Comparison of ENCODE assay signal across 1 cellular context in genomic region chr22:17929909-17930308, GRCh38.
TF ChIP-seq lines count a peak whose summit lies in the region.

No MANE protein-coding gene starts in this region.

TF ChIP-seq in HepG2, 621 proteins besides CTCF, POLR2A, EP300 and RAD21 (continued from another document):
- 0 out of 2 replicates have a peak, but pooled peaks have one; percentile 55 for TF ChIP-seq FOXO4 (CRISPR knock-in tag; conservative IDR thresholded peaks at IDR 0.05)
TF ChIP-seq in HepG2: peak in this region for 1.
